ENCODE assay signal across 21 cellular contexts in the genomic region with DNA sequence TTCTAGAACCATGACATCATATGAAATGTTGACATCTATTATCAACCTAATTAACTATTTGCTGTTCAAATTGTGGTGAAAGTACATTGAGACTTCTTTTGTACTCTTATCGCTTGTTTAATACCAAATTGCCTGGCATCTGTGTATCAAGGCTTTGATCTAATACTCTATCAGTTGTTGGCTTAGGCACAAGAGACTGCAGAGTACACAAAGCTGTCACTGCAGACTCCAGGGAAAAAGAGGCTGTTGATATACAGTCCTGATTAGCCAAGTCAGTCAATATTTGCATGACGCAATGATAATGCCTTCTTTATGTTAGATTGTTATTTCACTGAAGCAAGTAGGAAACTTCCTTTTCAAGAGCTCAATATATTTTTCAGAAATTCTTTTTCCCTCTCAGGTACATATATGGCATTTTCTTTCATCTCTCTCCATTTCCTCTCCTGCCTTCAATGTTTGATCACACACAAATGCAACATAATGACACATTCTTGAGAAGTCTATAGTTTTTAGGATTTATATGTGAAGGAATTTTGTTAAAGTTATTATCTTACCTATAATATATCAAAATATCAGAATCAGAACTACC. TPM values are rescaled to one million over a fixed set of nuclear protein-coding genes. Genes with fewer than 3 reads are reported as not detected.
DNase-seq lines count a peak whose midpoint lies in the region; ATAC-seq and TF ChIP-seq lines count a peak whose summit lies in the region.
"Had no signal": no experiment of that assay in that cellular context is flagged by ENCODE, and none has a peak within 500 bp of the region (broad histone marks: within the 10 kb centered on the region; RNA-seq: fewer than 3 reads in every experiment).

No MANE protein-coding gene starts in this region.

- in situ Hi-C loops in gastrocnemius medialis (cut with MboI; ENCODE audit: low sequenced_read_pairs in 4 of 4) = no loop called here

- ATAC-seq in left lung (peak; percentile 88), gastrocnemius medialis (no peak)
- ATAC-seq: gastroesophageal sphincter had no signal

- H3K4me3 ChIP-seq in left lung = no peak overlapping the region
- H3K4me3 ChIP-seq in gastrocnemius medialis = no peak overlapping the region
- H3K4me3 ChIP-seq: gastroesophageal sphincter, left ventricle myocardium inferior, MG63, sigmoid colon had no signal

- DNase-seq in DMS53 (lab: John Stamatoyannopoulos, UW) = peak; percentile 96
- peak; percentile 74 for DNase-seq in NCI-H1417 treated with DMSO at 0.1 percent for 48 hours (lab: John Stamatoyannopoulos, UW)
- peak; percentile 70 for DNase-seq in NCI-H345 treated with DMSO at 0.1 percent for 48 hours (lab: John Stamatoyannopoulos, UW; ENCODE audit: unreplicated experiment)
- DNase-seq in left lung = no peak
- no peak for DNase-seq in stimulated activated CD8-positive, alpha-beta memory T cell treated with anti-CD3 and anti-CD28 coated beads, Interleukin-4, amount 100 ng/mL, for 48 hours
- DNase-seq in gastrocnemius medialis = no peak
- no peak for DNase-seq in posterior cingulate gyrus
- DNase-seq in stimulated activated CD4-positive, alpha-beta T cell treated with anti-CD3 and anti-CD28 coated beads, Interleukin-2, amount 100 ng/mL, for 48 hours = no peak
- DNase-seq: activated CD4-positive, alpha-beta memory T cell treated with anti-CD3 and anti-CD28 coated beads for 36 hours; activated T-cell treated with anti-CD3 and anti-CD28 coated beads, Interleukin-2, amount 50 U/mL, for 1 hour; CD8-positive, alpha-beta memory T cell; GDM1; left ventricle myocardium inferior; MG63; NK-92 treated with Interleukin-12 subunit alpha and Interleukin-12 subunit beta, amount 100 ng/mL, for 24 hours; nucleus accumbens; RPMI8226; sigmoid colon; stimulated activated CD4-positive, alpha-beta T cell treated with anti-CD3 and anti-CD28 coated beads, Interleukin-2, amount 100 ng/mL, for 24 hours had no signal

- no peak for TF ChIP-seq POLR2A in gastrocnemius medialis (IDR thresholded peaks at IDR 0.05)

- no peak for TF ChIP-seq CTCF in left lung (IDR thresholded peaks at IDR 0.05)
- no peak for TF ChIP-seq CTCF in gastrocnemius medialis (IDR thresholded peaks at IDR 0.05 in 4 of 5, conservative IDR thresholded peaks at IDR 0.05 in 1 of 5)

- H3K36me3 ChIP-seq in left lung = no peaks in the 10 kb centered on the region
- no peaks in the 10 kb centered on the region for H3K36me3 ChIP-seq in gastrocnemius medialis
- H3K36me3 ChIP-seq: gastroesophageal sphincter, left ventricle myocardium inferior, MG63, sigmoid colon had no signal

- intact Hi-C loops in left lung (cut with DNase I) = no loop called here
- intact Hi-C loops in gastrocnemius medialis (cut with DNase I; ENCODE audit: low total_unique reads) = no loop called here
- intact Hi-C loops in posterior cingulate gyrus (cut with DNase I) = no loop called here

- H3K4me1 ChIP-seq in left lung (no peaks in the 10 kb centered on the region), gastrocnemius medialis (no peaks in the 10 kb centered on the region)
- H3K4me1 ChIP-seq: gastroesophageal sphincter, left ventricle myocardium inferior, sigmoid colon had no signal

- no peaks in the 10 kb centered on the region for H3K9me3 ChIP-seq in left lung
- no peaks in the 10 kb centered on the region for H3K9me3 ChIP-seq in gastrocnemius medialis
- H3K9me3 ChIP-seq: gastroesophageal sphincter, MG63, sigmoid colon had no signal

- H3K27ac ChIP-seq in left lung (no peak overlapping the region), gastrocnemius medialis (no peak overlapping the region)
- H3K27ac ChIP-seq: gastroesophageal sphincter, left ventricle myocardium inferior, sigmoid colon had no signal

- H3K27me3 ChIP-seq in left lung = no peaks in the 10 kb centered on the region
- no peaks in the 10 kb centered on the region for H3K27me3 ChIP-seq in gastrocnemius medialis
- H3K27me3 ChIP-seq: MG63, sigmoid colon had no signal

RNA-seq across cellular contexts. Expression of gene PTCSC3, which starts 32.3 kb away (rescaled TPM):
- total RNA-seq in left lung = 1 to 10 TPM in 1 of 2 donors, not detected in 1; 2.9 TPM
- not detected for total RNA-seq in gastrocnemius medialis
- total RNA-seq: activated CD4-positive, alpha-beta memory T cell treated with anti-CD3 and anti-CD28 coated beads for 36 hours; CD8-positive, alpha-beta memory T cell; gastroesophageal sphincter; left ventricle myocardium inferior; sigmoid colon; subcutaneous adipose tissue had no signal

Comparison
In these comparisons a context has a peak if more than half of its experiments do, and no peak if none do; other contexts are left out.
1. DNase-seq: peak in DMS53 (single experiment), NCI-H1417 treated with DMSO at 0.1 percent for 48 hours (single experiment) and NCI-H345 treated with DMSO at 0.1 percent for 48 hours (single experiment); none in left lung (0 of 2), stimulated activated CD8-positive, alpha-beta memory T cell treated with anti-CD3 and anti-CD28 coated beads, Interleukin-4, amount 100 ng/mL, for 48 hours (single experiment), gastrocnemius medialis (0 of 2), posterior cingulate gyrus (0 of 10) and stimulated activated CD4-positive, alpha-beta T cell treated with anti-CD3 and anti-CD28 coated beads, Interleukin-2, amount 100 ng/mL, for 48 hours (0 of 2).